20 cellular contexts compared by ENCODE assay signal in genomic region chr17:75502072-75502745, GRCh38. TPM values are rescaled to one million over a fixed set of nuclear protein-coding genes. Genes with fewer than 3 reads are reported as not detected.
A peak's percentile ranks its signal among the peaks of the same experiment; 100 is the strongest.
DNase-seq lines count a peak whose midpoint lies in the region; ATAC-seq and TF ChIP-seq lines count a peak whose summit lies in the region.
"Had no signal": no experiment of that assay in that cellular context is flagged by ENCODE, and none has a peak within 500 bp of the region (broad histone marks: within the 10 kb centered on the region; RNA-seq: fewer than 3 reads in every experiment).

No MANE protein-coding gene starts in this region.

- H3K4me1 Mint-ChIP-seq in GM23338: no peaks in the 10 kb centered on the region; the same call in 1 of the 3 replicates

- ATAC-seq in GM23338: peak; percentile 6; the same call in 2 of the 3 replicates
- no peak for ATAC-seq in thoracic aorta (ENCODE audit: insufficient number of reproducible peaks, low FRiP score, low read depth)
- ATAC-seq: activated CD4-positive, CD25-positive, alpha-beta regulatory T cell treated with anti-CD3 and anti-CD28 coated beads, Interleukin-2, amount 50 U/mL, for 24 hours; body of pancreas; left lung had no signal

- no peaks in the 10 kb centered on the region for H4K20me1 ChIP-seq in GM23338 (replicated peaks; ENCODE audit: insufficient read depth)

- no peak overlapping the region for H3K27ac Mint-ChIP-seq in GM23338
- H3K27ac Mint-ChIP-seq: activated CD4-positive, alpha-beta memory T cell treated with anti-CD3 and anti-CD28 coated beads for 36 hours; activated naive CD4-positive, alpha-beta T cell treated with anti-CD3 and anti-CD28 coated beads for 36 hours; stimulated activated naive CD8-positive, alpha-beta T cell treated with anti-CD3 and anti-CD28 coated beads, Interleukin-15, Interleukin-2, amounts not matched to agents 100 ng/mL and 50 ng/mL, for 24 hours had no signal

- TF ChIP-seq CTCF in GM23338 (conservative IDR thresholded peaks at IDR 0.05; ENCODE audit: low read depth in 2 of 2): no peak
- no peak for TF ChIP-seq CTCF in thoracic aorta (IDR thresholded peaks at IDR 0.05)
- TF ChIP-seq CTCF in ovary (IDR thresholded peaks at IDR 0.05): no peak

- intact Hi-C loops in ovary (cut with DNase I): no loop called here

- H3K4me3 ChIP-seq in GM23338 (no peak overlapping the region), rectal smooth muscle tissue (ENCODE audit: low read length) (no peak overlapping the region), thoracic aorta (no peak overlapping the region), ovary (no peak overlapping the region)
- H3K4me3 ChIP-seq: body of pancreas, left lung had no signal

- no peak overlapping the region for H3K27ac ChIP-seq in GM23338 (ENCODE audit: low read depth)
- peak overlapping the region; percentile 94 for H3K27ac ChIP-seq in caudate nucleus (ENCODE audit: low read depth, low read length)
- H3K27ac ChIP-seq in rectal smooth muscle tissue (ENCODE audit: low read depth, low read length): peak overlapping the region; percentile 78
- peak overlapping the region; percentile 58 to 71 for H3K27ac ChIP-seq in thoracic aorta
- no peak overlapping the region for H3K27ac ChIP-seq in ovary
- H3K27ac ChIP-seq: body of pancreas had no signal

- peaks cover 8% of the 10 kb centered on the region for H3K27me3 Mint-ChIP-seq in GM23338 (ENCODE audit: insufficient read depth, low read depth, poor library complexity)
- H3K27me3 Mint-ChIP-seq: activated CD4-positive, alpha-beta memory T cell treated with anti-CD3 and anti-CD28 coated beads for 36 hours; stimulated activated naive CD8-positive, alpha-beta T cell treated with anti-CD3 and anti-CD28 coated beads, Interleukin-15, Interleukin-2, amounts not matched to agents 100 ng/mL and 50 ng/mL, for 24 hours had no signal

- H3K79me2 ChIP-seq in GM23338 (replicated peaks; ENCODE audit: insufficient read depth): no peaks in the 10 kb centered on the region

- no peak for TF ChIP-seq EP300 in ovary (IDR thresholded peaks at IDR 0.05)

- H3K9ac ChIP-seq in rectal smooth muscle tissue (ENCODE audit: low read length): no peak overlapping the region

- H2AFZ ChIP-seq in GM23338: no peak overlapping the region

- H3K4me1 ChIP-seq in GM23338 (ENCODE audit: insufficient read depth) (no peaks in the 10 kb centered on the region), rectal smooth muscle tissue (ENCODE audit: control insufficient read depth, insufficient read depth, low read length) (peaks cover 5% of the 10 kb centered on the region), thoracic aorta (ENCODE audit: control insufficient read depth in 1 of 2, low read depth in 2 of 2) (peaks cover 5 to 35% of the 10 kb centered on the region in 2 donors), ovary (ENCODE audit: insufficient read depth) (peaks cover 3% of the 10 kb centered on the region)
- H3K4me1 ChIP-seq: body of pancreas had no signal

- peaks cover 20% of the 10 kb centered on the region for H3K36me3 Mint-ChIP-seq in GM23338 (ENCODE audit: low read depth)

- no peak overlapping the region for H3K4me3 Mint-ChIP-seq in GM23338
- H3K4me3 Mint-ChIP-seq: activated CD4-positive, alpha-beta memory T cell treated with anti-CD3 and anti-CD28 coated beads for 36 hours; activated naive CD4-positive, alpha-beta T cell treated with anti-CD3 and anti-CD28 coated beads for 36 hours; stimulated activated naive CD8-positive, alpha-beta T cell treated with anti-CD3 and anti-CD28 coated beads, Interleukin-15, Interleukin-2, amounts not matched to agents 100 ng/mL and 50 ng/mL, for 24 hours had no signal

- WGBS in ovary, 3 donors: 72 to 78% (median 77%) methylated on average over 16 to 41 of the region's 41 CpGs

- H3F3A ChIP-seq in GM23338 (replicated peaks; ENCODE audit: low read depth): no peaks in the 10 kb centered on the region

- H3K9me3 Mint-ChIP-seq in GM23338: no peaks in the 10 kb centered on the region
- H3K9me3 Mint-ChIP-seq: activated CD4-positive, alpha-beta memory T cell treated with anti-CD3 and anti-CD28 coated beads for 36 hours; activated naive CD4-positive, alpha-beta T cell treated with anti-CD3 and anti-CD28 coated beads for 36 hours; stimulated activated naive CD8-positive, alpha-beta T cell treated with anti-CD3 and anti-CD28 coated beads, Interleukin-15, Interleukin-2, amounts not matched to agents 100 ng/mL and 50 ng/mL, for 24 hours had no signal

- no peaks in the 10 kb centered on the region for H3K9me2 ChIP-seq in GM23338 (ENCODE audit: insufficient read depth)

- H3K36me3 ChIP-seq in GM23338 (ENCODE audit: insufficient read depth) (no peaks in the 10 kb centered on the region), rectal smooth muscle tissue (ENCODE audit: control insufficient read depth, insufficient read depth, low read length) (peaks cover 29% of the 10 kb centered on the region), thoracic aorta (peaks cover 39% of the 10 kb centered on the region), ovary (no peaks in the 10 kb centered on the region)

- no peaks in the 10 kb centered on the region for H3K27me3 ChIP-seq in GM23338 (ENCODE audit: insufficient read depth)
- H3K27me3 ChIP-seq in rectal smooth muscle tissue (ENCODE audit: control insufficient read depth, insufficient read depth, low read length): no peaks in the 10 kb centered on the region
- H3K27me3 ChIP-seq in thoracic aorta (replicated peaks; ENCODE audit: insufficient read depth): no peaks in the 10 kb centered on the region
- H3K27me3 ChIP-seq in ovary: no peaks in the 10 kb centered on the region
- H3K27me3 ChIP-seq: body of pancreas, left lung had no signal

- H3K9me3 ChIP-seq in thoracic aorta (no peaks in the 10 kb centered on the region), ovary (no peaks in the 10 kb centered on the region)
- H3K9me3 ChIP-seq: body of pancreas, left lung had no signal

- TF ChIP-seq POLR2A in ovary (IDR thresholded peaks at IDR 0.05): no peak

- no peak overlapping the region for H3K4me2 ChIP-seq in GM23338

- no peak for DNase-seq in GM23338 (ENCODE audit: low spot score)
- DNase-seq in caudate nucleus (lab: John Stamatoyannopoulos, UW): no peak
- DNase-seq in thoracic aorta (ENCODE audit: low spot score): no peak
- DNase-seq in ovary: no peak
- no peak for DNase-seq in activated CD4-positive, alpha-beta T cell treated with anti-CD3 and anti-CD28 coated beads for 1 hour
- DNase-seq in medulla oblongata (ENCODE audit: extremely low spot score): no peak
- DNase-seq: ACHN; activated CD4-positive, alpha-beta memory T cell treated with anti-CD3 and anti-CD28 coated beads for 36 hours; activated naive CD4-positive, alpha-beta T cell treated with anti-CD3 and anti-CD28 coated beads for 36 hours; body of pancreas; COR-L47; DMS53; NCI-H1436 treated with DMSO at 0.1 percent for 48 hours; NCI-H2081 treated with DMSO at 0.1 percent for 48 hours; SHP77 treated with DMSO at 0.1 percent for 48 hours; stimulated activated CD8-positive, alpha-beta memory T cell treated with anti-CD3 and anti-CD28 coated beads, Interleukin-4, amount 100 ng/mL, for 48 hours had no signal

TF ChIP-seq in GM23338, 12 proteins besides CTCF, POLR2A, EP300 and RAD21 (continues in another document):
- TF ChIP-seq REST (IDR thresholded peaks at IDR 0.05; ENCODE audit: unreplicated experiment): no peak
- TF ChIP-seq EZH2 (IDR thresholded peaks at IDR 0.05; ENCODE audit: low read depth, unreplicated experiment): no peak
- no peak for TF ChIP-seq JUNB (IDR thresholded peaks at IDR 0.05; ENCODE audit: unreplicated experiment)
- TF ChIP-seq STAT1 (IDR thresholded peaks at IDR 0.05; ENCODE audit: unreplicated experiment): no peak

RNA-seq across cellular contexts. Expression of gene CASKIN2, which starts 13.1 kb away (rescaled TPM):
- 17.7 and 21.5 TPM in 2 replicates for total RNA-seq in GM23338 (2014; rRNA removed; shearing (Covaris generic))
- polyA plus RNA-seq in GM23338 (2016; fragmentation: Nextera tagmentation; extraction: Ambion mirVana) (4.7 and 4.9 TPM in 2 replicates), ovary (10 to 100 TPM; 11.0 to 13.9 TPM)
- total RNA-seq in thoracic aorta (10 to 100 TPM; 26.0 to 32.4 TPM), ovary (10 to 100 TPM in 6 of 7 donors, 1 to 10 TPM in 1; 9.1 to 58.7 (median 41.3) TPM)

RNA-seq across cellular contexts. Expression of gene TSEN54, which starts 14.1 kb away (rescaled TPM):
- 61.9 and 62.5 TPM in 2 replicates for total RNA-seq in GM23338 (2014; rRNA removed; shearing (Covaris generic))
- polyA plus RNA-seq in GM23338 (2016; fragmentation: Nextera tagmentation; extraction: Ambion mirVana): 45.9 and 48.2 TPM in 2 replicates
- 10 to 100 TPM; 17.1 to 48.6 TPM for total RNA-seq in thoracic aorta
- 10 to 100 TPM; 16.0 to 35.0 (median 21.3) TPM for total RNA-seq in ovary
- polyA plus RNA-seq in ovary: 10 to 100 TPM; 11.3 to 12.8 TPM

RNA-seq across cellular contexts. Expression of gene LLGL2, which starts 23.3 kb away (rescaled TPM):
- total RNA-seq in GM23338 (2014; rRNA removed; shearing (Covaris generic)): 63.9 and 78.5 TPM in 2 replicates
- polyA plus RNA-seq in GM23338 (2016; fragmentation: Nextera tagmentation; extraction: Ambion mirVana) (62.5 and 71.9 TPM in 2 replicates), ovary (1 to 10 TPM in 1 of 2 donors, under 1 TPM in 1; 0.20 to 9.2 TPM)
- total RNA-seq in thoracic aorta (10 to 100 TPM in 1 of 2 donors, 1 to 10 TPM in 1; 6.4 to 20.0 TPM), ovary (10 to 100 TPM in 6 of 7 donors, 1 to 10 TPM in 1; 9.9 to 45.4 (median 17.2) TPM)

RNA-seq across cellular contexts. Expression of gene TMEM94, which starts 45.8 kb away (rescaled TPM):
- 36.6 and 66.0 TPM in 2 replicates for total RNA-seq in GM23338 (2014; rRNA removed; shearing (Covaris generic))
- polyA plus RNA-seq in GM23338 (2016; fragmentation: Nextera tagmentation; extraction: Ambion mirVana) (21.9 and 24.0 TPM in 2 replicates), ovary (10 to 100 TPM; 29.2 to 52.6 TPM)
- total RNA-seq in thoracic aorta (10 to 100 TPM; 57.1 to 83.4 TPM), ovary (10 to 100 TPM; 37.7 to 87.1 (median 75.3) TPM)

Comparison
In these comparisons a context has a peak if more than half of its experiments do, and no peak if none do; other contexts are left out.
1. H3K27ac ChIP-seq: peak in caudate nucleus (single experiment), rectal smooth muscle tissue (single experiment) and thoracic aorta (2 of 2); none in GM23338 (single experiment) and ovary (0 of 2).